Comparison of ENCODE assay signal across 1 cellular context in the genomic region with DNA sequence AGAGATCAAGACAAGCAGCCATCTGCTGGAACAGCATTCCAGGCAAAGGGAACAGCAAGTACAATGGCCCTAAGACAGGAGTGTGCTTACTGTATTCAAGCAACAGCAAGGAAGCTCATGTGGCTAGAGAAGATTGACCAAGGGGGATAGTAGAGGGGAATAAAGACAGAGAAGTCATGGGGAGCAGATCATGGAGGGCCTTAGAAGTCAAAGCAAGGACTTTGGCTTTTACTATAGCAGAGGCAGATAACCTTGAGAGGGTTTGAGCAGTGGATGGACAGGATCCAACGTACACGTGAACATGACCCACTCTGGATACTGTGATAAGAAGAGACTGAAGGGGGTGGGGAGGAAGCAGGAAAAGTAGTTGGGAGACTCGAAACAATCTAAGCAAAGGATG.
TF ChIP-seq lines count a peak whose summit lies in the region.

No MANE protein-coding gene starts in this region.

TF ChIP-seq in K562, 482 proteins besides CTCF, POLR2A, EP300 and RAD21 (continued from another document and continues in another):
- TF ChIP-seq, protein P1, sequence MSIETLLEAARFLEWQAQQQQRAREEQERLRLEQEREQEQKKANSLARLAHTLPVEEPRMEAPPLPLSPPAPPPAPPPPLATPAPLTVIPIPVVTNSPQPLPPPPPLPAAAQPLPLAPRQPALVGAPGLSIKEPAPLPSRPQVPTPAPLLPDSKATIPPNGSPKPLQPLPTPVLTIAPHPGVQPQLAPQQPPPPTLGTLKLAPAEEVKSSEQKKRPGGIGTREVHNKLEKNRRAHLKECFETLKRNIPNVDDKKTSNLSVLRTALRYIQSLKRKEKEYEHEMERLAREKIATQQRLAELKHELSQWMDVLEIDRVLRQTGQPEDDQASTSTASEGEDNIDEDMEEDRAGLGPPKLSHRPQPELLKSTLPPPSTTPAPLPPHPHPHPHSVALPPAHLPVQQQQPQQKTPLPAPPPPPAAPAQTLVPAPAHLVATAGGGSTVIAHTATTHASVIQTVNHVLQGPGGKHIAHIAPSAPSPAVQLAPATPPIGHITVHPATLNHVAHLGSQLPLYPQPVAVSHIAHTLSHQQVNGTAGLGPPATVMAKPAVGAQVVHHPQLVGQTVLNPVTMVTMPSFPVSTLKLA (conservative IDR thresholded peaks at IDR 0.05): peak in 1 of 2 experiments; percentile 28; a peak in 1 of 4 replicates
- no peak for TF ChIP-seq ZNF217 (CRISPR knock-in tag; IDR thresholded peaks at IDR 0.05)
- no peak for TF ChIP-seq NFE2L1 (tag; IDR thresholded peaks at IDR 0.05; ENCODE audit: borderline replicate concordance, low read depth)
- no peak for TF ChIP-seq ZNF263 (CRISPR knock-in tag; IDR thresholded peaks at IDR 0.05; ENCODE audit: borderline replicate concordance)
- TF ChIP-seq TBL1XR1 (IDR thresholded peaks at IDR 0.05; ENCODE audit: low read length in 2 of 2): no peak
- TF ChIP-seq SMAD4 (CRISPR knock-in tag; conservative IDR thresholded peaks at IDR 0.05): peak; percentile 67
- TF ChIP-seq, protein P2, sequence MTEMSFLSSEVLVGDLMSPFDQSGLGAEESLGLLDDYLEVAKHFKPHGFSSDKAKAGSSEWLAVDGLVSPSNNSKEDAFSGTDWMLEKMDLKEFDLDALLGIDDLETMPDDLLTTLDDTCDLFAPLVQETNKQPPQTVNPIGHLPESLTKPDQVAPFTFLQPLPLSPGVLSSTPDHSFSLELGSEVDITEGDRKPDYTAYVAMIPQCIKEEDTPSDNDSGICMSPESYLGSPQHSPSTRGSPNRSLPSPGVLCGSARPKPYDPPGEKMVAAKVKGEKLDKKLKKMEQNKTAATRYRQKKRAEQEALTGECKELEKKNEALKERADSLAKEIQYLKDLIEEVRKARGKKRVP (CRISPR knock-in tag; IDR thresholded peaks at IDR 0.05): no peak
- TF ChIP-seq, protein P3, sequence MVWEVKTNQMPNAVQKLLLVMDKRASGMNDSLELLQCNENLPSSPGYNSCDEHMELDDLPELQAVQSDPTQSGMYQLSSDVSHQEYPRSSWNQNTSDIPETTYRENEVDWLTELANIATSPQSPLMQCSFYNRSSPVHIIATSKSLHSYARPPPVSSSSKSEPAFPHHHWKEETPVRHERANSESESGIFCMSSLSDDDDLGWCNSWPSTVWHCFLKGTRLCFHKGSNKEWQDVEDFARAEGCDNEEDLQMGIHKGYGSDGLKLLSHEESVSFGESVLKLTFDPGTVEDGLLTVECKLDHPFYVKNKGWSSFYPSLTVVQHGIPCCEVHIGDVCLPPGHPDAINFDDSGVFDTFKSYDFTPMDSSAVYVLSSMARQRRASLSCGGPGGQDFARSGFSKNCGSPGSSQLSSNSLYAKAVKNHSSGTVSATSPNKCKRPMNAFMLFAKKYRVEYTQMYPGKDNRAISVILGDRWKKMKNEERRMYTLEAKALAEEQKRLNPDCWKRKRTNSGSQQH (CRISPR knock-in tag; IDR thresholded peaks at IDR 0.05): 0 out of 2 replicates have a peak, but pooled peaks have one; percentile 13
- no peak for TF ChIP-seq ZNF174 (CRISPR knock-in tag; IDR thresholded peaks at IDR 0.05)
- TF ChIP-seq, protein P4, sequence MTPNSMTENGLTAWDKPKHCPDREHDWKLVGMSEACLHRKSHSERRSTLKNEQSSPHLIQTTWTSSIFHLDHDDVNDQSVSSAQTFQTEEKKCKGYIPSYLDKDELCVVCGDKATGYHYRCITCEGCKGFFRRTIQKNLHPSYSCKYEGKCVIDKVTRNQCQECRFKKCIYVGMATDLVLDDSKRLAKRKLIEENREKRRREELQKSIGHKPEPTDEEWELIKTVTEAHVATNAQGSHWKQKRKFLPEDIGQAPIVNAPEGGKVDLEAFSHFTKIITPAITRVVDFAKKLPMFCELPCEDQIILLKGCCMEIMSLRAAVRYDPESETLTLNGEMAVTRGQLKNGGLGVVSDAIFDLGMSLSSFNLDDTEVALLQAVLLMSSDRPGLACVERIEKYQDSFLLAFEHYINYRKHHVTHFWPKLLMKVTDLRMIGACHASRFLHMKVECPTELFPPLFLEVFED (CRISPR knock-in tag; conservative IDR thresholded peaks at IDR 0.05): 0 out of 2 replicates have a peak, but pooled peaks have one; percentile 39
- no peak for TF ChIP-seq PRMT5 (CRISPR knock-in tag; IDR thresholded peaks at IDR 0.05)
- TF ChIP-seq SMARCC2 (IDR thresholded peaks at IDR 0.05; ENCODE audit: low read depth): no peak
- TF ChIP-seq MYBL2 (IDR thresholded peaks at IDR 0.05; ENCODE audit: low read depth): no peak
- no peak for TF ChIP-seq MYBL2 (CRISPR knock-in tag; IDR thresholded peaks at IDR 0.05; ENCODE audit: borderline replicate concordance)
- TF ChIP-seq FOXK1 (CRISPR knock-in tag; IDR thresholded peaks at IDR 0.05; ENCODE audit: borderline replicate concordance): no peak
- no peak for TF ChIP-seq TAF9B (IDR thresholded peaks at IDR 0.05; ENCODE audit: partially characterized antibody)
- no peak for TF ChIP-seq BRF1 (IDR thresholded peaks at IDR 0.05; ENCODE audit: borderline replicate concordance, extremely low read depth, insufficient read length)
- TF ChIP-seq, protein P5, sequence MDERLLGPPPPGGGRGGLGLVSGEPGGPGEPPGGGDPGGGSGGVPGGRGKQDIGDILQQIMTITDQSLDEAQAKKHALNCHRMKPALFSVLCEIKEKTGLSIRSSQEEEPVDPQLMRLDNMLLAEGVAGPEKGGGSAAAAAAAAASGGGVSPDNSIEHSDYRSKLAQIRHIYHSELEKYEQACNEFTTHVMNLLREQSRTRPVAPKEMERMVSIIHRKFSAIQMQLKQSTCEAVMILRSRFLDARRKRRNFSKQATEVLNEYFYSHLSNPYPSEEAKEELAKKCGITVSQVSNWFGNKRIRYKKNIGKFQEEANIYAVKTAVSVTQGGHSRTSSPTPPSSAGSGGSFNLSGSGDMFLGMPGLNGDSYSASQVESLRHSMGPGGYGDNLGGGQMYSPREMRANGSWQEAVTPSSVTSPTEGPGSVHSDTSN (CRISPR knock-in tag; IDR thresholded peaks at IDR 0.05; ENCODE audit: low read depth): no peak
- TF ChIP-seq, protein P5 (tag; conservative IDR thresholded peaks at IDR 0.05; ENCODE audit: low read depth): no peak
- TF ChIP-seq, protein P6, sequence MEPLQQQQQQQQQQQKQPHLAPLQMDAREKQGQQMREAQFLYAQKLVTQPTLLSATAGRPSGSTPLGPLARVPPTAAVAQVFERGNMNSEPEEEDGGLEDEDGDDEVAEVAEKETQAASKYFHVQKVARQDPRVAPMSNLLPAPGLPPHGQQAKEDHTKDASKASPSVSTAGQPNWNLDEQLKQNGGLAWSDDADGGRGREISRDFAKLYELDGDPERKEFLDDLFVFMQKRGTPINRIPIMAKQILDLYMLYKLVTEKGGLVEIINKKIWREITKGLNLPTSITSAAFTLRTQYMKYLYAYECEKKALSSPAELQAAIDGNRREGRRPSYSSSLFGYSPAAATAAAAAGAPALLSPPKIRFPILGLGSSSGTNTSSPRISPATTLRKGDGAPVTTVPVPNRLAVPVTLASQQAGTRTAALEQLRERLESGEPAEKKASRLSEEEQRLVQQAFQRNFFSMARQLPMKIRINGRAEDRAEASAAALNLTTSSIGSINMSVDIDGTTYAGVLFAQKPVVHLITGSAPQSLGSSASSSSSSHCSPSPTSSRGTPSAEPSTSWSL (CRISPR knock-in tag; IDR thresholded peaks at IDR 0.05; ENCODE audit: borderline replicate concordance): no peak
- TF ChIP-seq ZNF408 (CRISPR knock-in tag; IDR thresholded peaks at IDR 0.05; ENCODE audit: low read depth): no peak
- no peak for TF ChIP-seq PCBP2 (IDR thresholded peaks at IDR 0.05; ENCODE audit: low read depth, low read length, poor library complexity, severe bottlenecking)
- TF ChIP-seq, protein P7, sequence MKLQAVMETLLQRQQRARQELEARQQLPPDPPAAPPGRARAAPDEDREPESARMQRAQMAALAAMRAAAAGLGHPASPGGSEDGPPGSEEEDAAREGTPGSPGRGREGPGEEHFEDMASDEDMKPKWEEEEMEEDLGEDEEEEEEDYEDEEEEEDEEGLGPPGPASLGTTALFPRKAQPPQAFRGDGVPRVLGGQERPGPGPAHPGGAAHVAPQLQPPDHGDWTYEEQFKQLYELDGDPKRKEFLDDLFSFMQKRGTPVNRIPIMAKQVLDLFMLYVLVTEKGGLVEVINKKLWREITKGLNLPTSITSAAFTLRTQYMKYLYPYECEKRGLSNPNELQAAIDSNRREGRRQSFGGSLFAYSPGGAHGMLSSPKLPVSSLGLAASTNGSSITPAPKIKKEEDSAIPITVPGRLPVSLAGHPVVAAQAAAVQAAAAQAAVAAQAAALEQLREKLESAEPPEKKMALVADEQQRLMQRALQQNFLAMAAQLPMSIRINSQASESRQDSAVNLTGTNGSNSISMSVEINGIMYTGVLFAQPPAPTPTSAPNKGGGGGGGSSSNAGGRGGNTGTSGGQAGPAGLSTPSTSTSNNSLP (IDR thresholded peaks at IDR 0.05; ENCODE audit: borderline replicate concordance, low read depth, low read length): no peak
- TF ChIP-seq, protein P8, sequence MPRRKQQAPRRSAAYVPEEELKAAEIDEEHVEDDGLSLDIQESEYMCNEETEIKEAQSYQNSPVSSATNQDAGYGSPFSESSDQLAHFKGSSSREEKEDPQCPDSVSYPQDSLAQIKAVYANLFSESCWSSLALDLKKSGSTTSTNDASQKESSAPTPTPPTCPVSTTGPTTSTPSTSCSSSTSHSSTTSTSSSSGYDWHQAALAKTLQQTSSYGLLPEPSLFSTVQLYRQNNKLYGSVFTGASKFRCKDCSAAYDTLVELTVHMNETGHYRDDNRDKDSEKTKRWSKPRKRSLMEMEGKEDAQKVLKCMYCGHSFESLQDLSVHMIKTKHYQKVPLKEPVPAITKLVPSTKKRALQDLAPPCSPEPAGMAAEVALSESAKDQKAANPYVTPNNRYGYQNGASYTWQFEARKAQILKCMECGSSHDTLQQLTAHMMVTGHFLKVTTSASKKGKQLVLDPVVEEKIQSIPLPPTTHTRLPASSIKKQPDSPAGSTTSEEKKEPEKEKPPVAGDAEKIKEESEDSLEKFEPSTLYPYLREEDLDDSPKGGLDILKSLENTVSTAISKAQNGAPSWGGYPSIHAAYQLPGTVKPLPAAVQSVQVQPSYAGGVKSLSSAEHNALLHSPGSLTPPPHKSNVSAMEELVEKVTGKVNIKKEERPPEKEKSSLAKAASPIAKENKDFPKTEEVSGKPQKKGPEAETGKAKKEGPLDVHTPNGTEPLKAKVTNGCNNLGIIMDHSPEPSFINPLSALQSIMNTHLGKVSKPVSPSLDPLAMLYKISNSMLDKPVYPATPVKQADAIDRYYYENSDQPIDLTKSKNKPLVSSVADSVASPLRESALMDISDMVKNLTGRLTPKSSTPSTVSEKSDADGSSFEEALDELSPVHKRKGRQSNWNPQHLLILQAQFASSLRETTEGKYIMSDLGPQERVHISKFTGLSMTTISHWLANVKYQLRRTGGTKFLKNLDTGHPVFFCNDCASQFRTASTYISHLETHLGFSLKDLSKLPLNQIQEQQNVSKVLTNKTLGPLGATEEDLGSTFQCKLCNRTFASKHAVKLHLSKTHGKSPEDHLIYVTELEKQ (CRISPR knock-in tag; IDR thresholded peaks at IDR 0.05): no peak
- TF ChIP-seq ZNF551 (CRISPR knock-in tag; IDR thresholded peaks at IDR 0.05): no peak
- TF ChIP-seq HNRNPL (IDR thresholded peaks at IDR 0.05; ENCODE audit: low read depth, low read length): no peak
- TF ChIP-seq, protein P9, sequence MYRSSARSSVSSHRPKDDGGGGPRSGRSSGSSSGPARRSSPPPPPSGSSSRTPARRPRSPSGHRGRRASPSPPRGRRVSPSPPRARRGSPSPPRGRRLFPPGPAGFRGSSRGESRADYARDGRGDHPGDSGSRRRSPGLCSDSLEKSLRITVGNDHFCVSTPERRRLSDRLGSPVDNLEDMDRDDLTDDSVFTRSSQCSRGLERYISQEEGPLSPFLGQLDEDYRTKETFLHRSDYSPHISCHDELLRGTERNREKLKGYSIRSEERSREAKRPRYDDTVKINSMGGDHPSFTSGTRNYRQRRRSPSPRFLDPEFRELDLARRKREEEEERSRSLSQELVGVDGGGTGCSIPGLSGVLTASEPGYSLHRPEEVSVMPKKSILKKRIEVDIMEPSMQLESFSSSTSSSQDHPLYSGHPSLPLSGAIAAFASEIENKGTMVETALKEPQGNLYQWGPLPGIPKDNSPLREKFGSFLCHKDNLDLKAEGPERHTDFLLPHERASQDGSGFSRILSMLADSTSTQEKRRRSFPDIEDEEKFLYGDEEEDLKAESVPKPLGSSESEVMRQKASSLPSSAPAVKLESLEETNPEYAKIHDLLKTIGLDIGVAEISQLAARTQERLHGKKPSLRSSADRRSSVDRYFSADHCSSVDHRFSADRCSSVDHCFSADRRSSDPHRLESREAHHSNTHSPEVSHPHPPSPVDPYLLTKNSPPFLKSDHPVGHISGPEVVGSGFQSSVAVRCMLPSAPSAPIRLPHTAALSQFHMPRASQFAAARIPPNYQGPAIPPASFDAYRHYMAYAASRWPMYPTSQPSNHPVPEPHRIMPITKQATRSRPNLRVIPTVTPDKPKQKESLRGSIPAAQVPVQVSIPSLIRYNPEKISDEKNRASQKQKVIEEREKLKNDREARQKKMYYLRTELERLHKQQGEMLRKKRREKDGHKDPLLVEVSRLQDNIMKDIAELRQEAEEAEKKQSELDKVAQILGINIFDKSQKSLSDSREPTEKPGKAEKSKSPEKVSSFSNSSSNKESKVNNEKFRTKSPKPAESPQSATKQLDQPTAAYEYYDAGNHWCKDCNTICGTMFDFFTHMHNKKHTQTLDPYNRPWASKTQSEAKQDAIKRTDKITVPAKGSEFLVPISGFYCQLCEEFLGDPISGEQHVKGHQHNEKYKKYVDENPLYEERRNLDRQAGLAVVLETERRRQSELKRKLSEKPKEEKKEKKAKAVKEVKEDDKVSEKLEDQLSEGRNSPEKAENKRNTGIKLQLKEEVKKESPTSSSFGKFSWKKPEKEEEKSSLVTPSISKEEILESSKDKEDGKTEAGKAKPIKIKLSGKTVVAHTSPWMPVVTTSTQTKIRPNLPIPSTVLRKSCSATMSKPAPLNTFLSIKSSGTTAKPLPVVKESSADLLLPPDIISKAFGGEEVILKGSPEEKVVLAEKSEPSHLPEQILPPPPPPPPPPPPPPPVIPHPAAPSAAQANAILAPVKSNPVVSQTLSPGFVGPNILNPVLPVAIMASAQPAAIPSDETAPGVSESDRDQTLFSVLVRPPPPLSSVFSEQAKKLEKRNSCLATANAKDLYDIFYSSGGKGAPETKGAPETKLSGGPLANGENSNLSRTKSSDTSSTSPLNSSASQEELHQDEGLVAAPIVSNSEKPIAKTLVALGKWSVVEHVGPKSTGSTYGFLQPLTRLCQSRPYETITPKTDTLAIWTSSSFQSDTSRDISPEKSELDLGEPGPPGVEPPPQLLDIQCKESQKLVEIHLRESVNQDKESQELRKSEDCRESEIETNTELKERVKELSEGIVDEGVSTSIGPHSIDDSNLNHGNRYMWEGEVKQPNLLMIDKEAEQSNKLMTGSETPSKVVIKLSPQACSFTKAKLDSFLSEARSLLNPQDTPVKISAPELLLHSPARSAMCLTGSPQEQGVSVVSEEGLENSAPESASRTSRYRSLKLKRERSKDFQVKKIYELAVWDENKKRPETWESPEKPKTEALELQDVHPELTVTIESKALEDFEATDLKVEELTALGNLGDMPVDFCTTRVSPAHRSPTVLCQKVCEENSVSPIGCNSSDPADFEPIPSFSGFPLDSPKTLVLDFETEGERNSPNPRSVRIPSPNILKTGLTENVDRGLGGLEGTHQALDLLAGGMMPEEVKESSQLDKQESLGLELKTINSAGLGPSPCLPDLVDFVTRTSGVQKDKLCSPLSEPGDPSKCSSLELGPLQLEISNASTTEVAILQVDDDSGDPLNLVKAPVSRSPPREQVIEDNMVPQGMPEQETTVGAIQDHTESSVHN (IDR thresholded peaks at IDR 0.05; ENCODE audit: borderline replicate concordance in 1 of 2, low read depth in 1 of 2): no peak
